In the genomic region with DNA sequence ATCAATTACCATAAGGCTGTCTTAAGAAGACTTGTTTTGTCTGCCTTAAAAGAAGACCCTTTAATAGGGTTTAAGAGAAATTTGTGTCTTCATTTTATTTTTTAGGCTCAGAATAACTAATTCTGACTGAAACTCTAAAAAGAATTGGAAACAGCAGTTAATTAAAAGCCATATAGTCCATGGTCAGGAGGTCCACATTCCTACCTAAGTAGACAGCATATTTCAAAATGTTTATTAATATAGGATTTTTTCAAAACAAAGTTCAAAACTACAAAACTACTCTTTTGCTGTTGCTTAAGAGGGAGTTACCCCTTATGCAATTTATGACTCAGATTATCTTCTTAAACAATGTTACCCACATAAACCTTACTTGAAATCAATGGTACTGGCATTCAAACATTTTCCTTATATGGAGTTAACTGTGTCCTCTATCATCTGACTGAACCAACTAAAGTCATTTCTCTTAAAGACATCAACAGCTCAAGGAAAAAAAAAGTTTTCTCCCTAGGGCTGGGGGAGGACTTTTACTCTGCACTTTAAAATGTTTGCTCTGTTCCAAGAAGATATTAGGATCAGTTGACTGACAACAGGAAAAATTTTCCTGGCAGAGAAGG, we compare ENCODE assay signal across 1 cellular context.
TF ChIP-seq lines count a peak whose summit lies in the region.

No MANE protein-coding gene starts in this region.

TF ChIP-seq in K562, 482 proteins besides CTCF, POLR2A, EP300 and RAD21 (continued from another document and continues in another):
- no peak for TF ChIP-seq RHOXF2B (CRISPR knock-in tag; conservative IDR thresholded peaks at IDR 0.05)
- no peak for TF ChIP-seq KLF13 (tag; IDR thresholded peaks at IDR 0.05; ENCODE audit: borderline replicate concordance, low read depth)
- TF ChIP-seq CSDE1 (IDR thresholded peaks at IDR 0.05), result no peak
- no peak for TF ChIP-seq ZNF316 (IDR thresholded peaks at IDR 0.05)
- no peak for TF ChIP-seq KHSRP (IDR thresholded peaks at IDR 0.05)
- TF ChIP-seq RAD51 (IDR thresholded peaks at IDR 0.05; ENCODE audit: borderline replicate concordance, low read depth), result no peak
- TF ChIP-seq SMARCE1 (IDR thresholded peaks at IDR 0.05), result 0 out of 2 replicates have a peak, but pooled peaks have one; percentile 19
- TF ChIP-seq MIER1 (IDR thresholded peaks at IDR 0.05; ENCODE audit: low read depth), result no peak
- TF ChIP-seq NR1H2 (CRISPR knock-in tag; IDR thresholded peaks at IDR 0.05), result no peak
- TF ChIP-seq NFATC3 (IDR thresholded peaks at IDR 0.05), result no peak
- no peak for TF ChIP-seq NR2C1 (IDR thresholded peaks at IDR 0.05)
- no peak for TF ChIP-seq NR2C1 (tag; IDR thresholded peaks at IDR 0.05)
- TF ChIP-seq MTA1 (IDR thresholded peaks at IDR 0.05; ENCODE audit: borderline replicate concordance), result no peak
- no peak for TF ChIP-seq CBX2 (IDR thresholded peaks at IDR 0.05; ENCODE audit: insufficient read depth, low read length, poor library complexity, severe bottlenecking)
- no peak for TF ChIP-seq ELK1 (CRISPR knock-in tag; IDR thresholded peaks at IDR 0.05)
- TF ChIP-seq DEAF1 (CRISPR knock-in tag; IDR thresholded peaks at IDR 0.05), result no peak
- no peak for TF ChIP-seq HDAC2 (IDR thresholded peaks at IDR 0.05)
- TF ChIP-seq NCOA6 (IDR thresholded peaks at IDR 0.05), result no peak
- TF ChIP-seq TARDBP (IDR thresholded peaks at IDR 0.05), result no peak
- no peak for TF ChIP-seq ZNF277 (CRISPR knock-in tag; IDR thresholded peaks at IDR 0.05; ENCODE audit: borderline replicate concordance)
- no peak for TF ChIP-seq IRF9 (tag; IDR thresholded peaks at IDR 0.05)
- TF ChIP-seq CEBPB (tag; IDR thresholded peaks at IDR 0.05), result peak; percentile 81
- no peak for TF ChIP-seq PHTF2 (CRISPR knock-in tag; IDR thresholded peaks at IDR 0.05)
- TF ChIP-seq AFF4 (CRISPR knock-in tag; IDR thresholded peaks at IDR 0.05), result no peak
- TF ChIP-seq SRF (CRISPR knock-in tag; IDR thresholded peaks at IDR 0.05), result peak in 1 of 2 experiments; percentile 71; a peak in 2 of 4 replicates
- no peak for TF ChIP-seq THAP12 (CRISPR knock-in tag; IDR thresholded peaks at IDR 0.05)
- no peak for TF ChIP-seq POLR3A (IDR thresholded peaks at IDR 0.05; ENCODE audit: borderline replicate concordance, extremely low read depth, insufficient read depth, insufficient read length)
- TF ChIP-seq TCF15 (CRISPR knock-in tag; IDR thresholded peaks at IDR 0.05), result no peak
- no peak for TF ChIP-seq MLLT1 (IDR thresholded peaks at IDR 0.05)
- TF ChIP-seq BRF1 (IDR thresholded peaks at IDR 0.05; ENCODE audit: borderline replicate concordance, extremely low read depth, insufficient read length), result no peak
- TF ChIP-seq TFAM (CRISPR knock-in tag; conservative IDR thresholded peaks at IDR 0.05), result no peak
- no peak for TF ChIP-seq RBM34 (IDR thresholded peaks at IDR 0.05; ENCODE audit: borderline replicate concordance, insufficient read depth, low read length)
- TF ChIP-seq RFX7 (CRISPR knock-in tag; IDR thresholded peaks at IDR 0.05), result no peak
- no peak for TF ChIP-seq MLX (CRISPR knock-in tag; conservative IDR thresholded peaks at IDR 0.05)
- TF ChIP-seq U2AF1 (optimal IDR thresholded peaks at IDR 0.05; ENCODE audit: low read depth, low read length), result no peak
- no peak for TF ChIP-seq SAFB (IDR thresholded peaks at IDR 0.05; ENCODE audit: borderline replicate concordance, low read depth, low read length)
- no peak for TF ChIP-seq KDM2B (CRISPR knock-in tag; IDR thresholded peaks at IDR 0.05)
- TF ChIP-seq ZFX (CRISPR knock-in tag; IDR thresholded peaks at IDR 0.05), result no peak
- no peak for TF ChIP-seq SMARCA4 (IDR thresholded peaks at IDR 0.05)
- no peak for TF ChIP-seq RBBP5 (IDR thresholded peaks at IDR 0.05; ENCODE audit: borderline replicate concordance, insufficient read depth, low read length, poor library complexity, severe bottlenecking)
- TF ChIP-seq DLX4 (CRISPR knock-in tag; IDR thresholded peaks at IDR 0.05), result no peak
- no peak for TF ChIP-seq PCBP1 (IDR thresholded peaks at IDR 0.05; ENCODE audit: low read depth, low read length, poor library complexity, severe bottlenecking)
- peak; percentile 87 for TF ChIP-seq FOSL1 (tag; conservative IDR thresholded peaks at IDR 0.05)
- TF ChIP-seq, protein P1, sequence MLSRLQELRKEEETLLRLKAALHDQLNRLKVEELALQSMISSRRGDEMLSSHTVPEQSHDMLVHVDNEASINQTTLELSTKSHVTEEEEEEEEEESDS (CRISPR knock-in tag; IDR thresholded peaks at IDR 0.05), result no peak
- TF ChIP-seq TRIM24 (IDR thresholded peaks at IDR 0.05), result peak in 1 of 2 experiments; percentile 25; a peak in 1 of 4 replicates
- TF ChIP-seq CEBPG (CRISPR knock-in tag; IDR thresholded peaks at IDR 0.05), result no peak
- peak; percentile 80 to 91 for TF ChIP-seq CEBPG (tag; conservative IDR thresholded peaks at IDR 0.05 in 1 of 2, IDR thresholded peaks at IDR 0.05 in 1 of 2)
- peak; percentile 27; the same call in 1 of the 2 replicates for TF ChIP-seq PKNOX1 (IDR thresholded peaks at IDR 0.05)
- TF ChIP-seq ZNF740 (CRISPR knock-in tag; IDR thresholded peaks at IDR 0.05), result no peak
- TF ChIP-seq ZNF740 (tag; IDR thresholded peaks at IDR 0.05), result no peak
